Comparison of ENCODE assay signal across 8 cellular contexts in genomic region chr7:44043902-44044301, GRCh38. TPM values are rescaled to one million over a fixed set of nuclear protein-coding genes. Genes with fewer than 3 reads are reported as not detected.
DNase-seq lines count a peak whose midpoint lies in the region; ATAC-seq, FAIRE-seq and TF ChIP-seq lines count a peak whose summit lies in the region.

No MANE protein-coding gene starts in this region.

- CTCF ChIA-PET in HEK293 (lab: Yijun Ruan, JAX) = interaction anchor here (0.7 kb wide), 1 partner anchor 521 kb away, joined by 4 read pairs; no protein-coding TSS in a partner anchor
- CTCF ChIA-PET in activated CD4-positive, alpha-beta memory T cell treated with anti-CD3 and anti-CD28 coated beads for 36 hours (lab: Charles Lee) = interaction anchor here (1.0 to 2.1 kb wide), 2 partner anchors 9 to 24 kb away, joined by 4 to 15 read pairs; no protein-coding TSS in a partner anchor

- peak; percentile 17 for DNase-seq in activated CD4-positive, alpha-beta memory T cell treated with anti-CD3 and anti-CD28 coated beads for 36 hours
- DNase-seq in right cardiac atrium (no peak), small intestine (no peak), NOMO-1 treated with dmso at 0.1 percent for 144 hours (lab: John Stamatoyannopoulos, UW; ENCODE audit: unreplicated experiment) (no peak), dermis blood vessel endothelial cell (no peak)

- H3K36me3 Mint-ChIP-seq in activated CD4-positive, alpha-beta memory T cell treated with anti-CD3 and anti-CD28 coated beads for 36 hours = peaks cover 30% of the 10 kb centered on the region

- peaks cover 7 to 18% of the 10 kb centered on the region in 2 experiments; a peak in 2 of 3 replicates for H3K36me3 ChIP-seq in HEK293 (ENCODE audit: control insufficient read depth in 2 of 2, insufficient read depth in 1 of 2, low read length in 2 of 2)
- no peaks in the 10 kb centered on the region for H3K36me3 ChIP-seq in small intestine (ENCODE audit: control insufficient read depth in 2 of 2, insufficient read depth in 2 of 2, low read length in 2 of 2)

- H3K27ac ChIP-seq in HEK293 (ENCODE audit: extremely low read depth, low read depth, low read length) = peak overlapping the region; percentile 63; the same call in 1 of the 2 replicates
- peak overlapping the region; percentile 90 for H3K27ac ChIP-seq in right cardiac atrium (ENCODE audit: low read length)
- peak overlapping the region; percentile 79 to 85 for H3K27ac ChIP-seq in small intestine (ENCODE audit: low read depth in 1 of 2, low read length in 1 of 2)

- ATAC-seq in right cardiac atrium = no peak
- ATAC-seq in GM18502 (IDR thresholded peaks at IDR 0.05; ENCODE audit: poor library complexity, unreplicated experiment) = no peak
- no peak for ATAC-seq in esophagus mucosa

- no peak for TF ChIP-seq CTCF in HEK293 (tag by site-specific recombination; IDR thresholded peaks at IDR 0.05)

- H3K4me1 Mint-ChIP-seq in activated CD4-positive, alpha-beta memory T cell treated with anti-CD3 and anti-CD28 coated beads for 36 hours (ENCODE audit: low read depth) = peaks cover 46% of the 10 kb centered on the region

- H3K9me3 ChIP-seq in HEK293 (ENCODE audit: control insufficient read depth, insufficient read depth, low read depth, low read length) (no peaks in the 10 kb centered on the region), right cardiac atrium (ENCODE audit: control insufficient read depth, low read length) (no peaks in the 10 kb centered on the region), small intestine (ENCODE audit: control insufficient read depth, low read depth) (no peaks in the 10 kb centered on the region)

- no peaks in the 10 kb centered on the region for H3K9me3 Mint-ChIP-seq in activated CD4-positive, alpha-beta memory T cell treated with anti-CD3 and anti-CD28 coated beads for 36 hours

- peak overlapping the region; percentile 90 for H3K4me3 Mint-ChIP-seq in activated CD4-positive, alpha-beta memory T cell treated with anti-CD3 and anti-CD28 coated beads for 36 hours

- WGBS in right cardiac atrium = 10% methylated on average over 8 of the region's 8 CpGs
- 4 to 15% (median 11%) methylated on average over 8 of the region's 8 CpGs for WGBS in small intestine, 3 donors

- H3K27me3 ChIP-seq in right cardiac atrium (ENCODE audit: control insufficient read depth, insufficient read depth) (no peaks in the 10 kb centered on the region), small intestine (ENCODE audit: control insufficient read depth in 2 of 2, insufficient read depth in 2 of 2, low read length in 2 of 2) (no peaks in the 10 kb centered on the region)

- intact Hi-C loops in activated CD4-positive, alpha-beta memory T cell treated with anti-CD3 and anti-CD28 coated beads for 36 hours (cut with micrococcal nuclease) = loop anchor here (1.0 to 10.0 kb wide), 3 partner anchors 38 to 389 kb away; partner anchors contain the start of genes POLM and UBE2D4
- intact Hi-C loops in right cardiac atrium (cut with DNase I) = no loop called here

- POLR2A ChIA-PET in HEK293 (lab: Yijun Ruan, JAX) = interaction anchor here (1.0 to 1.9 kb wide), 5 partner anchors 18 to 174 kb away, joined by 3 to 16 read pairs (median 6); partner anchors contain the start of gene PGAM2
- POLR2A ChIA-PET in activated CD4-positive, alpha-beta memory T cell treated with anti-CD3 and anti-CD28 coated beads for 36 hours (lab: Charles Lee) = interaction anchor here (0.6 to 3.3 kb wide), 6 partner anchors 9 to 756 kb away, joined by 3 to 16 read pairs (median 4); no protein-coding TSS in a partner anchor

- no peaks in the 10 kb centered on the region for H3K27me3 Mint-ChIP-seq in activated CD4-positive, alpha-beta memory T cell treated with anti-CD3 and anti-CD28 coated beads for 36 hours

- H3K4me3 ChIP-seq in HEK293 (ENCODE audit: low read depth, low read length) (peak overlapping the region; percentile 96), right cardiac atrium (ENCODE audit: low read length) (peak overlapping the region; percentile 84), small intestine (ENCODE audit: low read depth in 1 of 2, low read length in 2 of 2) (peak overlapping the region in 1 of 2 donors; percentile 87)

- H3K4me1 ChIP-seq in HEK293 (ENCODE audit: control insufficient read depth, insufficient read depth, low read length) = peaks cover 6% of the 10 kb centered on the region; the same call in 1 of the 2 replicates
- peaks cover 4% of the 10 kb centered on the region for H3K4me1 ChIP-seq in right cardiac atrium (ENCODE audit: control insufficient read depth, insufficient read depth, low read length)
- H3K4me1 ChIP-seq in small intestine (ENCODE audit: control insufficient read depth in 2 of 2, insufficient read depth in 1 of 2, low read depth in 1 of 2, low read length in 1 of 2) = peaks cover 2 to 10% of the 10 kb centered on the region in 2 donors

- FAIRE-seq in small intestine (lab: Jason Lieb, UNC) = no peak

- H3K27ac Mint-ChIP-seq in activated CD4-positive, alpha-beta memory T cell treated with anti-CD3 and anti-CD28 coated beads for 36 hours = peak overlapping the region; percentile 88

TF ChIP-seq in HEK293, 187 proteins besides CTCF, POLR2A, EP300 and RAD21:
- TF ChIP-seq ZNF501 (tag by site-specific recombination; IDR thresholded peaks at IDR 0.05) (no peak), PRDM1 (tag by site-specific recombination; IDR thresholded peaks at IDR 0.05) (peak; percentile 92)

RNA-seq across cellular contexts. Expression of gene DBNL, which starts 0.6 kb away (rescaled TPM):
- total RNA-seq in activated CD4-positive, alpha-beta memory T cell treated with anti-CD3 and anti-CD28 coated beads for 36 hours = 100 to 1,000 TPM; 128 to 129 TPM
- total RNA-seq in right cardiac atrium (10 to 100 TPM; 34.3 to 44.6 (median 38.1) TPM), esophagus mucosa (157 TPM), dermis blood vessel endothelial cell (153 and 182 TPM in 2 replicates)
- polyA plus RNA-seq in right cardiac atrium (37.5 TPM), small intestine (10 to 100 TPM; 66.4 to 97.5 (median 69.4) TPM)

RNA-seq across cellular contexts. Expression of gene PGAM2, which starts 21.5 kb away (rescaled TPM):
- under 1 TPM; 0.26 to 0.27 TPM for total RNA-seq in activated CD4-positive, alpha-beta memory T cell treated with anti-CD3 and anti-CD28 coated beads for 36 hours
- 1,000 to 10,000 TPM in 2 of 4 donors, 100 to 1,000 TPM in 2; 946 to 1,159 (median 1,024) TPM for total RNA-seq in right cardiac atrium
- 2,530 TPM for polyA plus RNA-seq in right cardiac atrium
- 1 to 10 TPM in 2 of 3 donors, under 1 TPM in 1; 1.00 to 5.7 (median 2.2) TPM for polyA plus RNA-seq in small intestine
- 2.6 TPM for total RNA-seq in esophagus mucosa
- total RNA-seq in dermis blood vessel endothelial cell = 0.19 and 0.51 TPM in 2 replicates

RNA-seq across cellular contexts. Expression of gene POLM, which starts 38.4 kb away (rescaled TPM):
- total RNA-seq in activated CD4-positive, alpha-beta memory T cell treated with anti-CD3 and anti-CD28 coated beads for 36 hours = 10 to 100 TPM; 32.5 to 32.7 TPM
- total RNA-seq in right cardiac atrium (10 to 100 TPM; 24.5 to 28.9 (median 25.8) TPM), esophagus mucosa (14.8 TPM), dermis blood vessel endothelial cell (13.9 and 16.2 TPM in 2 replicates)
- polyA plus RNA-seq in right cardiac atrium (16.6 TPM), small intestine (10 to 100 TPM; 13.8 to 21.9 (median 15.2) TPM)

RNA-seq across cellular contexts. Expression of gene SPDYE1, which starts 46.2 kb away (rescaled TPM):
- not detected for total RNA-seq in activated CD4-positive, alpha-beta memory T cell treated with anti-CD3 and anti-CD28 coated beads for 36 hours
- total RNA-seq in right cardiac atrium (under 1 TPM in 1 of 4 donors, not detected in 3; 0.14 TPM), esophagus mucosa (not detected), dermis blood vessel endothelial cell (not detected in 2 replicates)
- polyA plus RNA-seq in right cardiac atrium (0.02 TPM), small intestine (not detected)

Comparison
In these comparisons a context has a peak if more than half of its experiments do, and no peak if none do; other contexts are left out.
1. RNA of gene PGAM2, which starts 21.5 kb away (total RNA-seq): 946 to 1,159 TPM in right cardiac atrium; 2.6 TPM in esophagus mucosa (single experiment), 0.19 to 0.51 TPM in dermis blood vessel endothelial cell and 0.26 to 0.27 TPM in activated CD4-positive, alpha-beta memory T cell treated with anti-CD3 and anti-CD28 coated beads for 36 hours; every median in the first group is over 100 times any median in the second.
2. Peak in every context shown above with its lines, with median percentiles within 50 percentile points of each other: H3K27ac ChIP-seq.